ENCODE assay signal across 8 cellular contexts in genomic region chr12:66131067-66131688, GRCh38. TPM values are rescaled to one million over a fixed set of nuclear protein-coding genes. Genes with fewer than 3 reads are reported as not detected.
DNase-seq lines count a peak whose midpoint lies in the region; ATAC-seq and TF ChIP-seq lines count a peak whose summit lies in the region.

No MANE protein-coding gene starts in this region.

- ATAC-seq in activated T-cell treated with anti-CD3 and anti-CD28 coated beads, Interleukin-2, amount 50 U/mL, for 72 hours (replicated peaks in 1 of 2): peak in 1 of 2 donors; percentile 74

- H3K27me3 ChIP-seq in BLaER1 treated with 17β-estradiol and CSF1 and Interleukin-3, amounts not matched to agents 10 nM and 100 nM: no peaks in the 10 kb centered on the region
- H3K27me3 ChIP-seq in suprapubic skin: no peaks in the 10 kb centered on the region

- 9% methylated on average over 11 of the region's 11 CpGs for WGBS in suprapubic skin

- H3K4me1 ChIP-seq in BLaER1 treated with 17β-estradiol and CSF1 and Interleukin-3, amounts not matched to agents 10 nM and 100 nM: peaks cover 28 to 49% (median 37%) of the 10 kb centered on the region in 10 experiments
- H3K4me1 ChIP-seq in HEK293 (ENCODE audit: control insufficient read depth, insufficient read depth, low read length): no peaks in the 10 kb centered on the region
- H3K4me1 ChIP-seq in suprapubic skin: peaks cover 21% of the 10 kb centered on the region

- TF ChIP-seq CTCF in HEK293 (tag by site-specific recombination; IDR thresholded peaks at IDR 0.05) (no peak), suprapubic skin (IDR thresholded peaks at IDR 0.05) (no peak)

- H3K9me3 ChIP-seq in BLaER1 treated with 17β-estradiol and CSF1 and Interleukin-3, amounts not matched to agents 10 nM and 100 nM (replicated peaks in 1 of 11): peaks cover 0 to 16% (median 8%) of the 10 kb centered on the region in 11 experiments; a peak in 17 of 22 replicates
- H3K9me3 ChIP-seq in HEK293 (ENCODE audit: control insufficient read depth, insufficient read depth, low read depth, low read length) (no peaks in the 10 kb centered on the region), suprapubic skin (no peaks in the 10 kb centered on the region)

- POLR2A ChIA-PET in HEK293 (lab: Yijun Ruan, JAX): interaction anchor here (0.8 to 3.3 kb wide), 7 partner anchors 8 to 1138 kb away, joined by 3 to 36 read pairs (median 4); partner anchors contain the start of genes CAND1, HELB and TMBIM4

- TF ChIP-seq EP300 in suprapubic skin (IDR thresholded peaks at IDR 0.05): no peak

- H3K36me3 ChIP-seq in BLaER1 treated with 17β-estradiol and CSF1 and Interleukin-3, amounts not matched to agents 10 nM and 100 nM: peaks cover 27 to 45% (median 38%) of the 10 kb centered on the region in 11 experiments
- H3K36me3 ChIP-seq in HEK293 (ENCODE audit: control insufficient read depth in 2 of 2, insufficient read depth in 1 of 2, low read length in 2 of 2): peaks cover 25 to 38% of the 10 kb centered on the region in 2 experiments
- H3K36me3 ChIP-seq in suprapubic skin: peaks cover 21% of the 10 kb centered on the region

- H3K4me2 ChIP-seq in BLaER1 treated with 17β-estradiol and CSF1 and Interleukin-3, amounts not matched to agents 10 nM and 100 nM: peak overlapping the region; percentile 72 to 99 (median 89)

- H3K36me3 Mint-ChIP-seq in activated T-cell treated with anti-CD3 and anti-CD28 coated beads, Interleukin-2, amount 50 U/mL, for 72 hours (ENCODE audit: insufficient read depth in 2 of 2): peaks cover 11 to 31% of the 10 kb centered on the region in 2 donors

- CTCF ChIA-PET in HEK293 (lab: Yijun Ruan, JAX): interaction anchor here (0.6 to 2.8 kb wide), 6 partner anchors 14 to 825 kb away, joined by 3 to 12 read pairs (median 4); no protein-coding TSS in a partner anchor

- H3K4me3 Mint-ChIP-seq in activated T-cell treated with anti-CD3 and anti-CD28 coated beads, Interleukin-2, amount 50 U/mL, for 72 hours: peak overlapping the region; percentile 98

- peaks cover 0 to 21% (median 10%) of the 10 kb centered on the region in 11 experiments; a peak in 9 of 22 replicates for H4K20me1 ChIP-seq in BLaER1 treated with 17β-estradiol and CSF1 and Interleukin-3, amounts not matched to agents 10 nM and 100 nM

- no peak for DNase-seq in activated T-cell treated with anti-CD3 and anti-CD28 coated beads, Interleukin-2, amount 50 U/mL, for 72 hours
- DNase-seq in iris pigment epithelial cell (ENCODE audit: low read depth): peak; percentile 10
- DNase-seq in suprapubic skin (ENCODE audit: low spot score in 2 of 2): no peak
- no peak for DNase-seq in NOMO-1 treated with dmso at 0.1 percent for 144 hours (lab: John Stamatoyannopoulos, UW; ENCODE audit: unreplicated experiment)
- DNase-seq in SKM-1 (lab: John Stamatoyannopoulos, UW; ENCODE audit: unreplicated experiment): no peak
- DNase-seq in retina: no peak

- peak overlapping the region; percentile 87 for H3K27ac Mint-ChIP-seq in activated T-cell treated with anti-CD3 and anti-CD28 coated beads, Interleukin-2, amount 50 U/mL, for 72 hours

- peak overlapping the region; percentile 76 to 94 (median 88) for H3K4me3 ChIP-seq in BLaER1 treated with 17β-estradiol and CSF1 and Interleukin-3, amounts not matched to agents 10 nM and 100 nM
- peak overlapping the region; percentile 99 for H3K4me3 ChIP-seq in HEK293 (ENCODE audit: low read depth, low read length)
- H3K4me3 ChIP-seq in suprapubic skin: peak overlapping the region; percentile 72

- no peak for TF ChIP-seq POLR2A in suprapubic skin (IDR thresholded peaks at IDR 0.05)

- peak overlapping the region; percentile 87 to 94 (median 93) for H3K27ac ChIP-seq in BLaER1 treated with 17β-estradiol and CSF1 and Interleukin-3, amounts not matched to agents 10 nM and 100 nM
- H3K27ac ChIP-seq in HEK293 (ENCODE audit: extremely low read depth, low read depth, low read length): peak overlapping the region; percentile 70
- peak overlapping the region; percentile 74 for H3K27ac ChIP-seq in suprapubic skin

- H3K4me1 Mint-ChIP-seq in activated T-cell treated with anti-CD3 and anti-CD28 coated beads, Interleukin-2, amount 50 U/mL, for 72 hours (ENCODE audit: low read depth): peaks cover 57% of the 10 kb centered on the region

- no peaks in the 10 kb centered on the region for H3K9me3 Mint-ChIP-seq in activated T-cell treated with anti-CD3 and anti-CD28 coated beads, Interleukin-2, amount 50 U/mL, for 72 hours

- H3K9ac ChIP-seq in BLaER1 treated with 17β-estradiol and CSF1 and Interleukin-3, amounts not matched to agents 10 nM and 100 nM: peak overlapping the region; percentile 81 to 94 (median 91)

- no peaks in the 10 kb centered on the region for H3K27me3 Mint-ChIP-seq in activated T-cell treated with anti-CD3 and anti-CD28 coated beads, Interleukin-2, amount 50 U/mL, for 72 hours (ENCODE audit: low read depth)

TF ChIP-seq in HEK293, 187 proteins besides CTCF, POLR2A, EP300 and RAD21 (continues in another document):
- peak; percentile 53; the same call in 1 of the 2 replicates for TF ChIP-seq ZNF335 (tag by site-specific recombination; conservative IDR thresholded peaks at IDR 0.05)
- 0 out of 2 replicates have a peak, but pooled peaks have one; percentile 8 for TF ChIP-seq ZNF18 (tag by site-specific recombination; IDR thresholded peaks at IDR 0.05)
- TF ChIP-seq ZBTB17 (tag by site-specific recombination; IDR thresholded peaks at IDR 0.05): 0 out of 2 replicates have a peak, but pooled peaks have one; percentile 11
- TF ChIP-seq ZNF580 (tag by site-specific recombination; IDR thresholded peaks at IDR 0.05): no peak
- TF ChIP-seq ZNF169 (tag by site-specific recombination; IDR thresholded peaks at IDR 0.05): no peak
- no peak for TF ChIP-seq ZNF280C (tag by site-specific recombination; IDR thresholded peaks at IDR 0.05)
- TF ChIP-seq INSM2 (tag by site-specific recombination; IDR thresholded peaks at IDR 0.05): no peak
- TF ChIP-seq ZNF785 (tag by site-specific recombination; IDR thresholded peaks at IDR 0.05): no peak

RNA-seq across cellular contexts. Expression of gene LLPH, which starts 0.6 kb away (rescaled TPM):
- total RNA-seq in activated T-cell treated with anti-CD3 and anti-CD28 coated beads, Interleukin-2, amount 50 U/mL, for 72 hours: 10 to 100 TPM; 22.4 to 23.1 TPM
- total RNA-seq in suprapubic skin: 1 to 10 TPM; 6.4 to 8.3 (median 6.7) TPM

RNA-seq across cellular contexts. Expression of gene TMBIM4, which starts 38.6 kb away (rescaled TPM):
- 100 to 1,000 TPM in 1 of 2 donors, 10 to 100 TPM in 1; 88.7 to 101 TPM for total RNA-seq in activated T-cell treated with anti-CD3 and anti-CD28 coated beads, Interleukin-2, amount 50 U/mL, for 72 hours
- total RNA-seq in suprapubic skin: 100 to 1,000 TPM in 2 of 4 donors, 10 to 100 TPM in 2; 48.6 to 136 (median 108) TPM

RNA-seq across cellular contexts. Expression of gene IRAK3, which starts 57.8 kb away (rescaled TPM):
- 1 to 10 TPM; 1.2 to 1.3 TPM for total RNA-seq in activated T-cell treated with anti-CD3 and anti-CD28 coated beads, Interleukin-2, amount 50 U/mL, for 72 hours
- total RNA-seq in suprapubic skin: 1 to 10 TPM; 3.8 to 8.8 (median 7.1) TPM
